31 cellular contexts compared by ENCODE assay signal in the genomic region with DNA sequence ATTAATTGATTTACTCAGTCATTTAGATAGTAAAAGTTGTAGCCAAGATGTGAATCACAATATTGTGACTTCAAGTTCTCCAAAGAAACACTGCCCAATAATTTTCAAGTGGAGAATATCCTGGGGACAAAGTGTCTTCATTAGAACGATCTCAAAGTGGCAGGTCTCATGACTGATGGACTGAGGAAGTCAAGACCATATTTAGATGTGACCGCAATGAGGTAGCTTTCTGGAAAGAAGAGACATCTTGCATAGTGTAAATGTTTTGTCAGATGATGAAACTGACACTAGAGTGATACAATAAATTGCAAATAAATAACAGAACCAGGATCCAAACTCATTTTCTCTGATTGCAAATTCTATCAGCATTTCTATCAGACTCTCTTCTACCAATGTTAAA.
"Had no signal": no experiment of that assay in that cellular context is flagged by ENCODE, and none has a peak within 500 bp of the region (broad histone marks: within the 10 kb centered on the region; RNA-seq: fewer than 3 reads in every experiment).

No MANE protein-coding gene starts in this region.

- H3K4me1 ChIP-seq: colonic mucosa, Peyer's patch, SJSA1 had no signal

- H3K27ac ChIP-seq: brain microvascular endothelial cell, cardiac muscle cell, colonic mucosa, Peyer's patch, SJSA1 had no signal

- H3K9me3 ChIP-seq: colonic mucosa, MG63, Peyer's patch, SJSA1, SK-N-SH had no signal

- FAIRE-seq: TTC549 had no signal

- H3K27me3 ChIP-seq: brain microvascular endothelial cell, cardiac muscle cell, colonic mucosa, MG63, Peyer's patch, SJSA1 had no signal

- H3K4me3 ChIP-seq: cardiac muscle cell, colonic mucosa, MG63, Peyer's patch, SJSA1 had no signal

- H3K36me3 ChIP-seq: brain microvascular endothelial cell, cardiac muscle cell, colonic mucosa, MG63, Peyer's patch, SJSA1 had no signal

- ATAC-seq: activated CD8-positive, alpha-beta T cell treated with anti-CD3 and anti-CD28 coated beads for 36 hours; activated T-cell treated with anti-CD3 and anti-CD28 coated beads, Interleukin-2, amount 50 U/mL, for 72 hours; activated T-helper 17 cell treated with anti-CD3 and anti-CD28 coated beads, Interleukin-2, amount 50 U/mL, for 72 hours; PC-3 had no signal

- DNase-seq: activated CD4-positive, alpha-beta T cell treated with anti-CD3 and anti-CD28 coated beads, Interleukin-2, amount 10 ng/mL, durations not matched to agents 24 days and 14 days; activated CD4-positive, alpha-beta T cell treated with anti-CD3 and anti-CD28 coated beads, Interleukin-2, amount 50 U/mL, for 4 hours; activated CD8-positive, alpha-beta T cell treated with anti-CD3 and anti-CD28 coated beads for 36 hours; activated effector memory CD4-positive, alpha-beta T cell treated with anti-CD3 and anti-CD28 coated beads, Interleukin-2, amount 50 U/mL, for 16 hours; activated naive CD4-positive, alpha-beta T cell; activated naive CD4-positive, alpha-beta T cell treated with anti-CD3 and anti-CD28 coated beads, Interleukin-2, amount 50 U/mL, for 16 hours; activated naive CD8-positive, alpha-beta T cell treated with anti-CD3 and anti-CD28 coated beads for 36 hours; activated T-cell treated with anti-CD3 and anti-CD28 coated beads, Interleukin-2, amount 50 U/mL, for 1 hour; activated T-cell treated with anti-CD3 and anti-CD28 coated beads, Interleukin-2, amount 50 U/mL, for 72 hours; amniotic stem cell; aorta; brain microvascular endothelial cell; colonic mucosa; Kasumi-1; MG63; NCI-H1105; NCI-H1436; NCI-H1694; NCI-H2029; NCI-H345; NCI-H524 treated with DMSO at 0.1 percent for 48 hours; NK-92 treated with Interleukin-12 subunit alpha and Interleukin-12 subunit beta, amount 100 ng/mL, for 24 hours; PC-3; Peyer's patch; RPMI8226; SHP77 treated with DMSO at 0.1 percent for 48 hours; SK-N-SH had no signal
